26 cellular contexts compared by ENCODE assay signal in genomic region chr2:179255129-179255528, GRCh38. TPM values are rescaled to one million over a fixed set of nuclear protein-coding genes. Genes with fewer than 3 reads are reported as not detected.
DNase-seq lines count a peak whose midpoint lies in the region; ATAC-seq, FAIRE-seq and TF ChIP-seq lines count a peak whose summit lies in the region.
"Had no signal": no experiment of that assay in that cellular context is flagged by ENCODE, and none has a peak within 500 bp of the region (broad histone marks: within the 10 kb centered on the region; RNA-seq: fewer than 3 reads in every experiment).

No MANE protein-coding gene starts in this region.

- no CpG with 5 or more reads among the region's 1 CpG for WGBS in neuronal stem cell (ENCODE audit: extremely low coverage in 2 of 2, insufficient read length in 2 of 2, insufficient replicate concordance in 1 of 2), 2 donors

- H3K27me3 Mint-ChIP-seq in activated B cell treated with CpG ODN at 0.5 μM for 24 hours, result no peaks in the 10 kb centered on the region

- no peak overlapping the region for H3K4me2 ChIP-seq in neuronal stem cell (ENCODE audit: insufficient read depth, low read length, poor library complexity, severe bottlenecking)

- no peak overlapping the region for H2AK5ac ChIP-seq in neuronal stem cell (ENCODE audit: low read depth, low read length)

- peaks cover 0 to 32% of the 10 kb centered on the region in 2 donors for H3K9me3 ChIP-seq in neuronal stem cell (replicated peaks in 1 of 2; ENCODE audit: control insufficient read depth in 2 of 2, insufficient read depth in 1 of 2, low read depth in 1 of 2, low read length in 2 of 2)
- H3K9me3 ChIP-seq: colonic mucosa, suprapubic skin had no signal

- no peak overlapping the region for H2BK120ac ChIP-seq in neuronal stem cell (ENCODE audit: low read depth, low read length)

- CTCF ChIA-PET in activated B cell treated with CpG ODN at 0.5 μM for 24 hours (lab: Charles Lee), result interaction anchor here (1.8 kb wide), 1 partner anchor 36 kb away, joined by 8 read pairs; no protein-coding TSS in a partner anchor

- H3K23ac ChIP-seq in neuronal stem cell (ENCODE audit: low read depth, low read length, poor library complexity), result no peak overlapping the region

- H3K27ac ChIP-seq in neuronal stem cell (replicated peaks; ENCODE audit: low read length), result no peak overlapping the region
- H3K27ac ChIP-seq: brain microvascular endothelial cell, colonic mucosa, suprapubic skin had no signal

- no peak for DNase-seq in GM18507 (ENCODE audit: extremely low spot score, insufficient read length, low read depth)
- no peak for DNase-seq in activated B cell treated with CpG ODN at 0.5 μM for 24 hours
- DNase-seq in COR-L47 (lab: John Stamatoyannopoulos, UW), result no peak
- no peak for DNase-seq in activated CD4-positive, CD25-positive, alpha-beta regulatory T cell treated with anti-CD3 and anti-CD28 coated beads, Interleukin-2, amount 50 U/mL, for 72 hours
- DNase-seq in SW 1271 (lab: John Stamatoyannopoulos, UW), result no peak
- DNase-seq in neuronal stem cell (ENCODE audit: low spot score), result no peak
- DNase-seq: activated CD4-positive, CD25-positive, alpha-beta regulatory T cell; activated CD8-positive, alpha-beta memory T cell treated with anti-CD3 and anti-CD28 coated beads for 24 hours; activated naive CD8-positive, alpha-beta T cell treated with anti-CD3 and anti-CD28 coated beads, Interleukin-2, amount 10 ng/mL, durations not matched to agents 7 days and 5 days; activated T-cell treated with anti-CD3 and anti-CD28 coated beads, Interleukin-2, amount 50 U/mL, for 72 hours; brain microvascular endothelial cell; colonic mucosa; H7; hypothalamus; KBM-7; NCI-H2081; NCI-H524; nephron progenitor cell; small intestine; stimulated activated CD4-positive, alpha-beta T cell treated with anti-CD3 and anti-CD28 coated beads, Interleukin-4, amount 100 ng/mL, for 24 hours had no signal

- no peak overlapping the region for H2BK5ac ChIP-seq in neuronal stem cell (ENCODE audit: low read length)

- H3K27me3 ChIP-seq in neuronal stem cell (ENCODE audit: control insufficient read depth in 3 of 3, insufficient read depth in 3 of 3, low read depth in 1 of 3, low read length in 3 of 3), result no peaks in the 10 kb centered on the region
- H3K27me3 ChIP-seq: brain microvascular endothelial cell, colonic mucosa, suprapubic skin had no signal

- FAIRE-seq in GM18507 (lab: Jason Lieb, UNC), result peak; percentile 70
- FAIRE-seq: endometrium, keratinocyte, small intestine had no signal

- H3K36me3 Mint-ChIP-seq in activated B cell treated with CpG ODN at 0.5 μM for 24 hours (ENCODE audit: low read depth), result peaks cover 11% of the 10 kb centered on the region

- H3K27ac Mint-ChIP-seq in activated B cell treated with CpG ODN at 0.5 μM for 24 hours, result peak overlapping the region; percentile 70
- H3K27ac Mint-ChIP-seq: activated naive CD8-positive, alpha-beta T cell treated with anti-CD3 and anti-CD28 coated beads, Interleukin-2, amount 10 ng/mL, durations not matched to agents 7 days and 5 days; activated T-cell treated with anti-CD3 and anti-CD28 coated beads, Interleukin-2, amount 50 U/mL, for 72 hours; nephron progenitor cell had no signal

- no peak overlapping the region for H2BK12ac ChIP-seq in neuronal stem cell (ENCODE audit: low read length)

- H3K4me3 ChIP-seq in neuronal stem cell (ENCODE audit: low read length in 2 of 2), result no peak overlapping the region
- H3K4me3 ChIP-seq: colonic mucosa, lung, suprapubic skin had no signal

- peak; percentile 35 for ATAC-seq in GM19452 (IDR thresholded peaks at IDR 0.05; ENCODE audit: unreplicated experiment)
- ATAC-seq in HG03064 (IDR thresholded peaks at IDR 0.05; ENCODE audit: low read depth, unreplicated experiment), result peak; percentile 40
- ATAC-seq in activated B cell treated with CpG ODN at 0.5 μM for 24 hours (ENCODE audit: low read depth), result no peak

- H3K4ac ChIP-seq in neuronal stem cell (ENCODE audit: low read length), result no peak overlapping the region

- no peak overlapping the region for H2BK15ac ChIP-seq in neuronal stem cell (ENCODE audit: low read length)

- H3K4me1 Mint-ChIP-seq in activated B cell treated with CpG ODN at 0.5 μM for 24 hours, result peaks cover 91% of the 10 kb centered on the region

- no peak for TF ChIP-seq CTCF in activated B cell treated with CpG ODN at 0.5 μM for 24 hours (IDR thresholded peaks at IDR 0.05)

- H2AFZ ChIP-seq in neuronal stem cell (ENCODE audit: low read length), result no peak overlapping the region

- H3K18ac ChIP-seq in neuronal stem cell (ENCODE audit: low read length), result no peak overlapping the region

- no peaks in the 10 kb centered on the region for H3K36me3 ChIP-seq in neuronal stem cell (replicated peaks in 1 of 2; ENCODE audit: control insufficient read depth in 2 of 2, insufficient read depth in 2 of 2, low read length in 2 of 2)
- H3K36me3 ChIP-seq: brain microvascular endothelial cell, colonic mucosa, suprapubic skin had no signal

- no peak overlapping the region for H3K9ac ChIP-seq in neuronal stem cell (ENCODE audit: low read depth, low read length, poor library complexity)

- POLR2A ChIA-PET in activated B cell treated with CpG ODN at 0.5 μM for 24 hours (lab: Charles Lee), result interaction anchor here (0.7 to 1.5 kb wide), 2 partner anchors 20 to 28 kb away, joined by 3 read pairs; no protein-coding TSS in a partner anchor

- H3K4me3 Mint-ChIP-seq in activated B cell treated with CpG ODN at 0.5 μM for 24 hours, result peak overlapping the region; percentile 6
- H3K4me3 Mint-ChIP-seq: activated naive CD8-positive, alpha-beta T cell treated with anti-CD3 and anti-CD28 coated beads, Interleukin-2, amount 10 ng/mL, durations not matched to agents 7 days and 5 days; activated T-cell treated with anti-CD3 and anti-CD28 coated beads, Interleukin-2, amount 50 U/mL, for 72 hours; nephron progenitor cell had no signal

- peaks cover 13% of the 10 kb centered on the region for H3K9me3 Mint-ChIP-seq in activated B cell treated with CpG ODN at 0.5 μM for 24 hours
- H3K9me3 Mint-ChIP-seq: activated T-cell treated with anti-CD3 and anti-CD28 coated beads, Interleukin-2, amount 50 U/mL, for 72 hours had no signal

- no peak overlapping the region for H4K91ac ChIP-seq in neuronal stem cell (ENCODE audit: low read depth, low read length, poor library complexity)

- H3K14ac ChIP-seq in neuronal stem cell (ENCODE audit: low read length), result no peak overlapping the region

- peaks cover 2% of the 10 kb centered on the region for H3K79me1 ChIP-seq in neuronal stem cell (ENCODE audit: low read depth, low read length)

- H3K4me1 ChIP-seq in neuronal stem cell (ENCODE audit: control insufficient read depth in 2 of 2, insufficient read depth in 1 of 2, low read depth in 1 of 2, low read length in 2 of 2), result no peaks in the 10 kb centered on the region
- H3K4me1 ChIP-seq: colonic mucosa had no signal

- intact Hi-C loops in activated B cell treated with CpG ODN at 0.5 μM for 24 hours (cut with micrococcal nuclease), result loop anchor here (1.0 kb wide), 1 partner anchor 8 kb away; no protein-coding TSS in a partner anchor

- no peak overlapping the region for H4K8ac ChIP-seq in neuronal stem cell (ENCODE audit: low read depth, low read length)

RNA-seq across cellular contexts. Expression of gene SESTD1, which starts 9.5 kb away (rescaled TPM):
- 49.2 and 49.6 TPM in 2 replicates for total RNA-seq in activated B cell treated with CpG ODN at 0.5 μM for 24 hours
- polyA plus RNA-seq in neuronal stem cell (2013, experiment 1 of 2), result 40.0 TPM
- polyA plus RNA-seq in neuronal stem cell (2013, experiment 2 of 2), result 43.8 TPM
